8 cellular contexts compared by ENCODE assay signal in the genomic region with DNA sequence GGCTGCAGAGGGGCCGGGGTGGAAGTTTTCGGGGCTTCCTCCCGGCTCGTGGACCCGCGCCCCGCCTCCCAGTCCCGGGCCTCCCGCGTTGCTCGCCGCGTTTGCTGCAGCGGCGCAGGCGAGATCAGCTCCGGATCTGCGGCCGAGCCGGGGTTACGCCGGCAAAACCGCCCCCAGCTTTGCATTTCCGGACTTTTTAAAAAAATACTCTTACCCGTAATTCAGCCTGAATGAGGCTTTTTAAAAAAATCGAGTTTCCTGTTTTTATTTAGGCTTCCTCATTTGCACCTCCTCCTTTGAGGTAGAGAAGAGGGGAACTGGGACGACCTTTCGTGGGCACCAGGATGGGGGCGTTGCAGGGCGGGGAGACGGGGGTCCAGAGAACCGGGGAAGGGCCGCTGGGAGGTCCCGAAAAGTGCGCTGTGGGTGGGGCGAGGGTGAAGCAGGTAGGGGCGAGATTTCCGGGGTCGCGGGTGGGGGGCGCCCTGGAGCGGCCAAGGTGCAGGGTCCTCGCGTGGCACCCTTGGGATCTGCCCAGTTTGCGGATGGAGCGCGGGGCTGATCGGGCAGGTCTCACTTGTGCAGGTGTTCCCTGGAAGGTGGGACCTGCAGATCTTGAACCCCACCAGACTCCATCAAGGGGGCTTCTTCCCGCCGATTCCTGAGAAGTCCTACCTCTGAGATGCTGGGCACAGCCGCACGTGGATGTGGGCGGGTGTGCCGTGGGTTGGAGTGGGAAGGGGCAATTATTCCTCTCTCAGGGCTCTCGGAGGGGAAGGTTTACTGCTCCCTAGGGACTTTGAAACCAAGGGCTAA. TPM values are rescaled to one million over a fixed set of nuclear protein-coding genes. Genes with fewer than 3 reads are reported as not detected.
A peak's percentile ranks its signal among the peaks of the same experiment; 100 is the strongest.
DNase-seq lines count a peak whose midpoint lies in the region; ATAC-seq, FAIRE-seq and TF ChIP-seq lines count a peak whose summit lies in the region.

No MANE protein-coding gene starts in this region.

- H2AFZ ChIP-seq in OCI-LY7 (ENCODE audit: low read length): peak overlapping the region; percentile 90

- no peak overlapping the region for H3K9ac ChIP-seq in iPS-15b (ENCODE audit: low read depth, low read length)
- H3K9ac ChIP-seq in kidney (ENCODE audit: low read length in 2 of 2): no peak overlapping the region

- CTCF ChIA-PET in OCI-LY7 (lab: Charles Lee; ENCODE audit: unreplicated experiment): no interaction called here

- H3K36me3 ChIP-seq in OCI-LY7 (ENCODE audit: insufficient read depth, low read length) (no peaks in the 10 kb centered on the region), iPS-15b (ENCODE audit: control insufficient read depth, insufficient read depth, low read length) (no peaks in the 10 kb centered on the region), kidney (ENCODE audit: control insufficient read depth in 1 of 2, insufficient read depth in 2 of 2, low read length in 2 of 2) (no peaks in the 10 kb centered on the region)

- intact Hi-C loops in OCI-LY7 (cut with micrococcal nuclease; ENCODE audit: unreplicated experiment) (loop anchor here (1.0 kb wide), 1 partner anchor 25 kb away; no protein-coding TSS in a partner anchor), kidney (cut with DNase I) (no loop called here)

- H3K4me3 ChIP-seq in OCI-LY7 (ENCODE audit: low read depth, low read length, poor library complexity, severe bottlenecking): peak overlapping the region; percentile 70
- peak overlapping the region; percentile 59 for H3K4me3 ChIP-seq in iPS-15b (ENCODE audit: low read depth, low read length)
- no peak overlapping the region for H3K4me3 ChIP-seq in kidney (ENCODE audit: low read length in 2 of 2)

- TF ChIP-seq CTCF in OCI-LY7 (conservative IDR thresholded peaks at IDR 0.05; ENCODE audit: low read length) (peak; percentile 59), kidney (IDR thresholded peaks at IDR 0.05; ENCODE audit: borderline replicate concordance, extremely low read depth, insufficient read depth) (no peak)

- H4K20me1 ChIP-seq in OCI-LY7 (ENCODE audit: insufficient read depth, low read length): no peaks in the 10 kb centered on the region

- H3K4me1 ChIP-seq in OCI-LY7 (ENCODE audit: insufficient read depth, low read length, poor library complexity, severe bottlenecking) (peaks cover 51% of the 10 kb centered on the region), iPS-15b (ENCODE audit: control insufficient read depth, insufficient read depth, low read length) (peaks cover 6% of the 10 kb centered on the region), kidney (ENCODE audit: control insufficient read depth in 1 of 2, insufficient read depth in 1 of 2, low read depth in 1 of 2, low read length in 2 of 2) (peaks cover 0 to 4% of the 10 kb centered on the region in 2 donors)

- BruUV-seq in OCI-LY7 (replicated peaks; lab: Mats Ljungman, UMichigan): no TSS peak

- no peaks in the 10 kb centered on the region for H3K79me2 ChIP-seq in OCI-LY7 (ENCODE audit: insufficient read depth, low read depth, low read length)

- ATAC-seq in GM18867 (IDR thresholded peaks at IDR 0.05; ENCODE audit: unreplicated experiment): peak; percentile 36
- ATAC-seq in HG03196 (IDR thresholded peaks at IDR 0.05; ENCODE audit: unreplicated experiment): no peak

- peaks cover 27% of the 10 kb centered on the region for H3K27me3 ChIP-seq in iPS-15b (ENCODE audit: control insufficient read depth, insufficient read depth, low read length)

- no peak for FAIRE-seq in kidney (lab: Jason Lieb, UNC)

- DNase-seq in OCI-LY7 (ENCODE audit: low spot score) (peak; percentile 80), kidney (no peak), NCI-H2029 treated with DMSO at 0.1 percent for 48 hours (lab: John Stamatoyannopoulos, UW) (no peak)
- DNase-seq in activated naive CD4-positive, alpha-beta T cell (lab: John Stamatoyannopoulos, UW): peak in 3 of 4 experiments; percentile 27 to 72 (median 69)
- DNase-seq in stimulated activated CD4-positive, alpha-beta T cell treated with anti-CD3 and anti-CD28 coated beads, Interleukin-4, amount 100 ng/mL, for 24 hours: peak; percentile 63

- H3K4me2 ChIP-seq in OCI-LY7 (ENCODE audit: low read length): peak overlapping the region; percentile 86

- no peaks in the 10 kb centered on the region for H3K9me3 ChIP-seq in OCI-LY7 (ENCODE audit: low read length)
- no peaks in the 10 kb centered on the region for H3K9me3 ChIP-seq in iPS-15b (ENCODE audit: control insufficient read depth, insufficient read depth, low read length)
- no peaks in the 10 kb centered on the region for H3K9me3 ChIP-seq in kidney (ENCODE audit: control insufficient read depth in 1 of 2, low read length in 2 of 2)

- POLR2A ChIA-PET in OCI-LY7 (lab: Charles Lee): interaction anchor here (0.5 to 0.9 kb wide), 10 partner anchors 14 to 1140 kb away, joined by 3 to 8 read pairs (median 3); no protein-coding TSS in a partner anchor

- no peaks in the 10 kb centered on the region for H3K9me2 ChIP-seq in OCI-LY7 (ENCODE audit: insufficient read depth, low read length)

- peak overlapping the region; percentile 42 for H3K27ac ChIP-seq in OCI-LY7 (ENCODE audit: low read depth, low read length, poor library complexity, severe bottlenecking)
- H3K27ac ChIP-seq in kidney (ENCODE audit: low read depth in 2 of 2, low read length in 2 of 2): no peak overlapping the region

RNA-seq across cellular contexts. Expression of a gene that starts 1.1 kb away (rescaled TPM):
- 7.5 and 13.6 TPM in 2 replicates for total RNA-seq in OCI-LY7 (2014; rRNA removed; shearing (Covaris generic))
- total RNA-seq in OCI-LY7 (2022) (37.1 and 44.1 TPM in 2 replicates), kidney (19.7 TPM)
- 5.3 TPM for polyA plus RNA-seq in kidney (ENCODE audit: insufficient read depth, low read depth, low replicate concordance)

Comparison
In these comparisons a context has a peak if more than half of its experiments do, and no peak if none do; other contexts are left out.
1. DNase-seq: peak in OCI-LY7 (single experiment), activated naive CD4-positive, alpha-beta T cell (3 of 4) and stimulated activated CD4-positive, alpha-beta T cell treated with anti-CD3 and anti-CD28 coated beads, Interleukin-4, amount 100 ng/mL, for 24 hours (single experiment); none in kidney (single experiment) and NCI-H2029 treated with DMSO at 0.1 percent for 48 hours (single experiment).
2. H3K4me3 ChIP-seq: peak in OCI-LY7 (single experiment) and iPS-15b (single experiment); none in kidney (0 of 2).